Comparison of ENCODE assay signal across 8 cellular contexts in genomic region chr10:133159950-133160812, GRCh38. TPM values are rescaled to one million over a fixed set of nuclear protein-coding genes. Genes with fewer than 3 reads are reported as not detected.
DNase-seq lines count a peak whose midpoint lies in the region; ATAC-seq and TF ChIP-seq lines count a peak whose summit lies in the region.

Gene KNDC1, plus strand, starts transcription at chr10:133160219. Its CDS starts 249 bp downstream, at chr10:133160468.

- peak; percentile 62 to 66 for ATAC-seq in activated T-cell treated with anti-CD3 and anti-CD28 coated beads, Interleukin-2, amount 50 U/mL, for 72 hours (replicated peaks in 1 of 2)
- no peak for ATAC-seq in sciatic nerve
- no peak for ATAC-seq in HG02678 (IDR thresholded peaks at IDR 0.05; ENCODE audit: unreplicated experiment)
- ATAC-seq in GM19467 (IDR thresholded peaks at IDR 0.05; ENCODE audit: unreplicated experiment) = no peak

- no peaks in the 10 kb centered on the region for H3K36me3 ChIP-seq in right atrium auricular region

- peak within 1 kb of the TSS; percentile 26 to 53 for H3K4me3 ChIP-seq in right atrium auricular region

- H3K4me3 Mint-ChIP-seq in activated T-cell treated with anti-CD3 and anti-CD28 coated beads, Interleukin-2, amount 50 U/mL, for 72 hours = peak within 1 kb of the TSS; percentile 19 to 57

- no peaks in the 10 kb centered on the region for H3K9me3 ChIP-seq in right atrium auricular region

- H3K4me1 ChIP-seq in right atrium auricular region = peaks cover 0 to 13% of the 10 kb centered on the region in 2 donors

- intact Hi-C loops in sciatic nerve (cut with DNase I) = loop anchor here (1.0 kb wide), 1 partner anchor 34 kb away; no protein-coding TSS in a partner anchor

- H3K9me3 Mint-ChIP-seq in activated T-cell treated with anti-CD3 and anti-CD28 coated beads, Interleukin-2, amount 50 U/mL, for 72 hours = peaks cover 0 to 2% of the 10 kb centered on the region in 2 donors

- peak; percentile 71 for DNase-seq in activated CD8-positive, alpha-beta memory T cell treated with anti-CD3 and anti-CD28 coated beads for 24 hours
- no peak for DNase-seq in activated CD8-positive, alpha-beta memory T cell treated with anti-CD3 and anti-CD28 coated beads, Interleukin-2, amount 50 U/mL, for 4 hours
- DNase-seq in activated T-cell treated with anti-CD3 and anti-CD28 coated beads, Interleukin-2, amount 50 U/mL, for 72 hours = peak in 1 of 2 donors; percentile 16
- DNase-seq in right atrium auricular region (ENCODE audit: low spot score) (no peak), sciatic nerve (ENCODE audit: low spot score) (peak; percentile 56), NCI-H2107 treated with DMSO at 0.1 percent for 48 hours (lab: John Stamatoyannopoulos, UW; ENCODE audit: unreplicated experiment) (no peak)

- H3K4me1 Mint-ChIP-seq in activated T-cell treated with anti-CD3 and anti-CD28 coated beads, Interleukin-2, amount 50 U/mL, for 72 hours (ENCODE audit: low read depth) = no peaks in the 10 kb centered on the region

- H3K27me3 ChIP-seq in right atrium auricular region = peaks cover 0 to 5% of the 10 kb centered on the region in 2 donors

- H3K27ac ChIP-seq in right atrium auricular region = no peak within 1 kb of the TSS

- no peak for TF ChIP-seq CTCF in right atrium auricular region (IDR thresholded peaks at IDR 0.05)

- H3K36me3 Mint-ChIP-seq in activated T-cell treated with anti-CD3 and anti-CD28 coated beads, Interleukin-2, amount 50 U/mL, for 72 hours (ENCODE audit: insufficient read depth in 2 of 2) = no peaks in the 10 kb centered on the region

- peaks cover 10% of the 10 kb centered on the region for H3K27me3 Mint-ChIP-seq in activated T-cell treated with anti-CD3 and anti-CD28 coated beads, Interleukin-2, amount 50 U/mL, for 72 hours (ENCODE audit: low read depth)

- no peak within 1 kb of the TSS for H3K27ac Mint-ChIP-seq in activated T-cell treated with anti-CD3 and anti-CD28 coated beads, Interleukin-2, amount 50 U/mL, for 72 hours

RNA-seq across cellular contexts. Expression of gene KNDC1, which starts in this region (rescaled TPM):
- total RNA-seq in activated T-cell treated with anti-CD3 and anti-CD28 coated beads, Interleukin-2, amount 50 U/mL, for 72 hours = 1 to 10 TPM in 1 of 2 donors, under 1 TPM in 1; 0.28 to 1.2 TPM
- total RNA-seq in right atrium auricular region = 1 to 10 TPM in 1 of 2 donors, under 1 TPM in 1; 0.59 to 1.8 TPM
- total RNA-seq in sciatic nerve = 7.1 TPM

Comparison
In these comparisons a context has a peak if more than half of its experiments do, and no peak if none do; other contexts are left out.
1. DNase-seq: peak in activated CD8-positive, alpha-beta memory T cell treated with anti-CD3 and anti-CD28 coated beads for 24 hours (single experiment) and sciatic nerve (single experiment); none in activated CD8-positive, alpha-beta memory T cell treated with anti-CD3 and anti-CD28 coated beads, Interleukin-2, amount 50 U/mL, for 4 hours (single experiment), right atrium auricular region (single experiment) and NCI-H2107 treated with DMSO at 0.1 percent for 48 hours (single experiment).
2. ATAC-seq: peak in activated T-cell treated with anti-CD3 and anti-CD28 coated beads, Interleukin-2, amount 50 U/mL, for 72 hours (2 of 2); none in sciatic nerve (single experiment), HG02678 (single experiment) and GM19467 (single experiment).